10 cellular contexts compared by ENCODE assay signal in the genomic region with DNA sequence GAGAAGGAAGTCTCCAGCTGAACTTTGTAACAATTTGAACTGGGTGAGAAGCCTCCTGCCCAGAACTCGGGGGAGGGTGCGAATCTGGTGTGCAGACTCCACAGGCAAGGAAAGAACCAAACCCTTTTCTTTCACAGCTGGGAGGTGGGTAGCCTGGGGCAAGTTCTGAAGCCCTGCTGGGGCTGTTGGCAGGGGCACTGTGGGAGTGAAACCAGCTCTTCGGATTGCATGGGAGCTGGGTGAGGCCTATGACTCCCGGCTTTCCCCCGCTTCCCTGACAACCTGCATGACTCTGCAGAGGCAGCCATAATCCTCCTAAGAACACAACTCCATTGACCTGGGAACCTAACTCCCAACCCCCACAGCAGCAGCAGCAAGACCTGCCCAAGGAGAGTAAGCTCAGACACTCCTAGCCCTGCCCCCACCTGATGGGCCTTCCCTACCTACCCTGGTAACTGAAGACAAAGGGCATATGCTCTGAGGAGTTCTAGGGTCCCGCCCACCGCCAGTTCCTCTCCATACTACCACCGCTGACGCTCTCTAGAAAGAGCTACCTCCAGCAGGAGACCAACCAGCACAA.
"Had no signal": no experiment of that assay in that cellular context is flagged by ENCODE, and none has a peak within 500 bp of the region (broad histone marks: within the 10 kb centered on the region; RNA-seq: fewer than 3 reads in every experiment).

No MANE protein-coding gene starts in this region.

- H3K27ac ChIP-seq: adrenal gland, cardiac muscle cell, esophagus muscularis mucosa, lower lobe of right lung, thyroid gland had no signal

- H3K4me3 Mint-ChIP-seq: activated CD4-positive, alpha-beta memory T cell treated with anti-CD3 and anti-CD28 coated beads, Interleukin-2, amount 10 ng/mL, durations not matched to agents 7 days and 5 days; activated T-cell treated with anti-CD3 and anti-CD28 coated beads, Interleukin-2, amount 50 U/mL, for 24 hours; naive thymus-derived CD8-positive, alpha-beta T cell; stimulated activated memory B cell treated with anti-CD40 and anti-IgM and Interleukin-4, amounts not matched to agents 10 μg/mL and 1 μg/mL and 100 μg/mL, for 72 hours had no signal

- H3K4me1 ChIP-seq: adrenal gland, esophagus muscularis mucosa, lower lobe of right lung, thyroid gland had no signal

- H3K36me3 ChIP-seq: adrenal gland, cardiac muscle cell, esophagus muscularis mucosa, lower lobe of right lung, thyroid gland had no signal

- ATAC-seq: naive thymus-derived CD8-positive, alpha-beta T cell; stimulated activated memory B cell treated with anti-CD40 and anti-IgM and Interleukin-4, amounts not matched to agents 10 μg/mL and 1 μg/mL and 100 μg/mL, for 72 hours had no signal

- H3K27me3 ChIP-seq: adrenal gland, cardiac muscle cell, esophagus muscularis mucosa, thyroid gland had no signal

- H3K4me3 ChIP-seq: adrenal gland, cardiac muscle cell, esophagus muscularis mucosa, lower lobe of right lung, thyroid gland had no signal

- H3K27me3 Mint-ChIP-seq: activated CD4-positive, alpha-beta memory T cell treated with anti-CD3 and anti-CD28 coated beads, Interleukin-2, amount 10 ng/mL, durations not matched to agents 7 days and 5 days; activated T-cell treated with anti-CD3 and anti-CD28 coated beads, Interleukin-2, amount 50 U/mL, for 24 hours; naive thymus-derived CD8-positive, alpha-beta T cell; stimulated activated memory B cell treated with anti-CD40 and anti-IgM and Interleukin-4, amounts not matched to agents 10 μg/mL and 1 μg/mL and 100 μg/mL, for 72 hours had no signal

- H3K27ac Mint-ChIP-seq: activated CD4-positive, alpha-beta memory T cell treated with anti-CD3 and anti-CD28 coated beads, Interleukin-2, amount 10 ng/mL, durations not matched to agents 7 days and 5 days; activated T-cell treated with anti-CD3 and anti-CD28 coated beads, Interleukin-2, amount 50 U/mL, for 24 hours; stimulated activated memory B cell treated with anti-CD40 and anti-IgM and Interleukin-4, amounts not matched to agents 10 μg/mL and 1 μg/mL and 100 μg/mL, for 72 hours had no signal

- H3K9me3 Mint-ChIP-seq: activated CD4-positive, alpha-beta memory T cell treated with anti-CD3 and anti-CD28 coated beads, Interleukin-2, amount 10 ng/mL, durations not matched to agents 7 days and 5 days had no signal

- DNase-seq: activated CD4-positive, alpha-beta memory T cell treated with anti-CD3 and anti-CD28 coated beads, Interleukin-2, amount 10 ng/mL, durations not matched to agents 7 days and 5 days; activated naive CD4-positive, alpha-beta T cell treated with anti-CD3 and anti-CD28 coated beads, Interleukin-2, amount 50 U/mL, for 16 hours; activated T-cell treated with anti-CD3 and anti-CD28 coated beads, Interleukin-2, amount 50 U/mL, for 24 hours; adrenal gland; lower lobe of right lung; naive thymus-derived CD8-positive, alpha-beta T cell; thyroid gland had no signal

- H3K4me1 Mint-ChIP-seq: activated CD4-positive, alpha-beta memory T cell treated with anti-CD3 and anti-CD28 coated beads, Interleukin-2, amount 10 ng/mL, durations not matched to agents 7 days and 5 days; naive thymus-derived CD8-positive, alpha-beta T cell had no signal

- H3K9me3 ChIP-seq: adrenal gland, esophagus muscularis mucosa, lower lobe of right lung, thyroid gland had no signal
